ENCODE assay signal across 1 cellular context in the genomic region with DNA sequence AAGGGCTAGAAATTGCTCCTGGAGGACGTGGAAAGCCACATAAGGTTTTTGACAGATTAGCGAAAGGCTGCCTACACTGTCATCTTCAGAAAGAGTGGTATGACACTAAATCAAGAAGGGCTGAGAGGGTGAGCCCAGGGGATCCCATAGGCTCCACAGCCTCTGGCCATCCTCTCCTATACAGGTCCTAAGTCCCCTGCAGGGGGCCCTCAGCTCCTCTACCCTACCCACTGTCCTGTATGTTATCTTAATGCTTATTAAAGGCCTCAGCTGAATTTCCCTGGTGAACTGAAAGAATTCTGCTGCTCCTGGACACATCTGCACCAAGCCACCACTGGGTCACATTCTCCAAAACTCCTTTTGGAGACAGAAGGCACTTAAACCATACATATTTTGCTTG.
A peak's percentile ranks its signal among the peaks of the same experiment; 100 is the strongest.
TF ChIP-seq lines count a peak whose summit lies in the region.

No MANE protein-coding gene starts in this region.

TF ChIP-seq in K562, 482 proteins besides CTCF, POLR2A, EP300 and RAD21:
- TF ChIP-seq DACH1 (IDR thresholded peaks at IDR 0.05; ENCODE audit: partially characterized antibody) = no peak
- TF ChIP-seq, protein P1, sequence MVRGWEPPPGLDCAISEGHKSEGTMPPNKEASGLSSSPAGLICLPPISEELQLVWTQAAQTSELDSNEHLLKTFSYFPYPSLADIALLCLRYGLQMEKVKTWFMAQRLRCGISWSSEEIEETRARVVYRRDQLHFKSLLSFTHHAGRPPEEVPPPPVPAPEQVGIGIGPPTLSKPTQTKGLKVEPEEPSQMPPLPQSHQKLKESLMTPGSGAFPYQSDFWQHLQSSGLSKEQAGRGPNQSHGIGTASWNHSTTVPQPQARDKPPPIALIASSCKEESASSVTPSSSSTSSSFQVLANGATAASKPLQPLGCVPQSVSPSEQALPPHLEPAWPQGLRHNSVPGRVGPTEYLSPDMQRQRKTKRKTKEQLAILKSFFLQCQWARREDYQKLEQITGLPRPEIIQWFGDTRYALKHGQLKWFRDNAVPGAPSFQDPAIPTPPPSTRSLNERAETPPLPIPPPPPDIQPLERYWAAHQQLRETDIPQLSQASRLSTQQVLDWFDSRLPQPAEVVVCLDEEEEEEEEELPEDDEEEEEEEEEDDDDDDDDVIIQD (CRISPR knock-in tag; IDR thresholded peaks at IDR 0.05) = 0 out of 2 replicates have a peak, but pooled peaks have one; percentile 15
- TF ChIP-seq, protein P2, sequence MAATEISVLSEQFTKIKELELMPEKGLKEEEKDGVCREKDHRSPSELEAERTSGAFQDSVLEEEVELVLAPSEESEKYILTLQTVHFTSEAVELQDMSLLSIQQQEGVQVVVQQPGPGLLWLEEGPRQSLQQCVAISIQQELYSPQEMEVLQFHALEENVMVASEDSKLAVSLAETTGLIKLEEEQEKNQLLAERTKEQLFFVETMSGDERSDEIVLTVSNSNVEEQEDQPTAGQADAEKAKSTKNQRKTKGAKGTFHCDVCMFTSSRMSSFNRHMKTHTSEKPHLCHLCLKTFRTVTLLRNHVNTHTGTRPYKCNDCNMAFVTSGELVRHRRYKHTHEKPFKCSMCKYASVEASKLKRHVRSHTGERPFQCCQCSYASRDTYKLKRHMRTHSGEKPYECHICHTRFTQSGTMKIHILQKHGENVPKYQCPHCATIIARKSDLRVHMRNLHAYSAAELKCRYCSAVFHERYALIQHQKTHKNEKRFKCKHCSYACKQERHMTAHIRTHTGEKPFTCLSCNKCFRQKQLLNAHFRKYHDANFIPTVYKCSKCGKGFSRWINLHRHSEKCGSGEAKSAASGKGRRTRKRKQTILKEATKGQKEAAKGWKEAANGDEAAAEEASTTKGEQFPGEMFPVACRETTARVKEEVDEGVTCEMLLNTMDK (IDR thresholded peaks at IDR 0.05; ENCODE audit: borderline replicate concordance, insufficient read depth, low read depth, low read length, poor library complexity, severe bottlenecking) = peak; percentile 20
- TF ChIP-seq, protein P3, sequence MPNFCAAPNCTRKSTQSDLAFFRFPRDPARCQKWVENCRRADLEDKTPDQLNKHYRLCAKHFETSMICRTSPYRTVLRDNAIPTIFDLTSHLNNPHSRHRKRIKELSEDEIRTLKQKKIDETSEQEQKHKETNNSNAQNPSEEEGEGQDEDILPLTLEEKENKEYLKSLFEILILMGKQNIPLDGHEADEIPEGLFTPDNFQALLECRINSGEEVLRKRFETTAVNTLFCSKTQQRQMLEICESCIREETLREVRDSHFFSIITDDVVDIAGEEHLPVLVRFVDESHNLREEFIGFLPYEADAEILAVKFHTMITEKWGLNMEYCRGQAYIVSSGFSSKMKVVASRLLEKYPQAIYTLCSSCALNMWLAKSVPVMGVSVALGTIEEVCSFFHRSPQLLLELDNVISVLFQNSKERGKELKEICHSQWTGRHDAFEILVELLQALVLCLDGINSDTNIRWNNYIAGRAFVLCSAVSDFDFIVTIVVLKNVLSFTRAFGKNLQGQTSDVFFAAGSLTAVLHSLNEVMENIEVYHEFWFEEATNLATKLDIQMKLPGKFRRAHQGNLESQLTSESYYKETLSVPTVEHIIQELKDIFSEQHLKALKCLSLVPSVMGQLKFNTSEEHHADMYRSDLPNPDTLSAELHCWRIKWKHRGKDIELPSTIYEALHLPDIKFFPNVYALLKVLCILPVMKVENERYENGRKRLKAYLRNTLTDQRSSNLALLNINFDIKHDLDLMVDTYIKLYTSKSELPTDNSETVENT (CRISPR knock-in tag; IDR thresholded peaks at IDR 0.05) = 0 out of 2 replicates have a peak, but pooled peaks have one; percentile 8
